In the genomic region with DNA sequence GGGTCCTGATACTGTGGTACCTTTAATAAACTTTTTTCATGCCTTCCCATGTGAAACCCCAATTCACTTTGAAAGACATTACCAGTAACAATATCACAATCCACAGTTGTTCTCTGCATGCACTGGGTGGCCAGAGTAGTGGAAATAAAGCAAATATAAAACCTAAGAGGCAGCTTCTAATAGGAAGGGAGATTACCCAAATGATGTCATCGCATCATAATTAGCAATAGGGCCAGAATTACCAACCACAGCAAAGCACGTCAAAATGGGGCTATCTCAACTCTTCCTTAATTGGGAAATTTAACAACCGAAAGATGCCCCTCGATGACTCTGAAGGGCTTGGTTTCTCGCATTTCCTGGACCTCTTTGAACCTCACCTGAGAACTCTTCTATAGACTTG, we compare ENCODE assay signal across 1 cellular context.
TF ChIP-seq lines count a peak whose summit lies in the region.

No MANE protein-coding gene starts in this region.

TF ChIP-seq in GM12878, 131 proteins besides CTCF, POLR2A, EP300 and RAD21 (continued from another document):
- TF ChIP-seq, protein P1, sequence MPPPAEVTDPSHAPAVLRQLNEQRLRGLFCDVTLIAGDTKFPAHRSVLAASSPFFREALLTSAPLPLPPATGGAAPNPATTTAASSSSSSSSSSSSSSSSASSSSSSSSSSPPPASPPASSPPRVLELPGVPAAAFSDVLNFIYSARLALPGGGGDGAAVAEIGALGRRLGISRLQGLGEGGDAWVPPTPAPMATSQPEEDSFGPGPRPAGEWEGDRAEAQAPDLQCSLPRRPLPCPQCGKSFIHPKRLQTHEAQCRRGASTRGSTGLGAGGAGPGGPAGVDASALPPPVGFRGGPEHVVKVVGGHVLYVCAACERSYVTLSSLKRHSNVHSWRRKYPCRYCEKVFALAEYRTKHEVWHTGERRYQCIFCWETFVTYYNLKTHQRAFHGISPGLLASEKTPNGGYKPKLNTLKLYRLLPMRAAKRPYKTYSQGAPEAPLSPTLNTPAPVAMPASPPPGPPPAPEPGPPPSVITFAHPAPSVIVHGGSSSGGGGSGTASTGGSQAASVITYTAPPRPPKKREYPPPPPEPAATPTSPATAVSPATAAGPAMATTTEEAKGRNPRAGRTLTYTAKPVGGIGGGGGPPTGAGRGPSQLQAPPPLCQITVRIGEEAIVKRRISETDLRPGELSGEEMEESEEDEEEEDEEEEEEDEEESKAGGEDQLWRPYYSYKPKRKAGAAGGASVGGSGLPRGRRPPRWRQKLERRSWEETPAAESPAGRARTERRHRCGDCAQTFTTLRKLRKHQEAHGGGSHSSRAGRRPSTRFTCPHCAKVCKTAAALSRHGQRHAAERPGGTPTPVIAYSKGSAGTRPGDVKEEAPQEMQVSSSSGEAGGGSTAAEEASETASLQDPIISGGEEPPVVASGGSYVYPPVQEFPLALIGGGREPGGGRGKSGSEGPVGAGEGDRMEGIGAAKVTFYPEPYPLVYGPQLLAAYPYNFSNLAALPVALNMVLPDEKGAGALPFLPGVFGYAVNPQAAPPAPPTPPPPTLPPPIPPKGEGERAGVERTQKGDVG (CRISPR knock-in tag; IDR thresholded peaks at IDR 0.05): no peak
- TF ChIP-seq NR2F1 (conservative IDR thresholded peaks at IDR 0.05) (no peak), STAT3 (IDR thresholded peaks at IDR 0.05; ENCODE audit: low read depth, low read length) (no peak), EED (IDR thresholded peaks at IDR 0.05; ENCODE audit: low read depth) (0 out of 2 replicates have a peak, but pooled peaks have one; percentile 18), ZNF274 (IDR thresholded peaks at IDR 0.05; ENCODE audit: insufficient read depth, insufficient read length) (no peak), TCF3 (IDR thresholded peaks at IDR 0.05; ENCODE audit: borderline replicate concordance, insufficient read depth, low read depth, low read length) (no peak), RUNX3 (IDR thresholded peaks at IDR 0.05; ENCODE audit: low read length) (peak; percentile 55; the same call in 1 of the 2 replicates), SREBF1 (IDR thresholded peaks at IDR 0.05; ENCODE audit: low read length) (no peak), NFXL1 (IDR thresholded peaks at IDR 0.05; ENCODE audit: borderline replicate concordance) (no peak), ZNF687 (IDR thresholded peaks at IDR 0.05) (no peak), HDGF (IDR thresholded peaks at IDR 0.05) (no peak), SMAD1 (IDR thresholded peaks at IDR 0.05; ENCODE audit: low read depth, partially characterized antibody) (no peak), MTA2 (IDR thresholded peaks at IDR 0.05; ENCODE audit: low read depth) (peak; percentile 81), KLF5 (IDR thresholded peaks at IDR 0.05; ENCODE audit: partially characterized antibody) (no peak), SP1 (IDR thresholded peaks at IDR 0.05; ENCODE audit: low read depth, low read length) (no peak), HDAC2 (IDR thresholded peaks at IDR 0.05) (no peak), NFIC (IDR thresholded peaks at IDR 0.05; ENCODE audit: low read depth, low read length) (no peak), BCLAF1 (IDR thresholded peaks at IDR 0.05) (no peak), RB1 (IDR thresholded peaks at IDR 0.05; ENCODE audit: borderline replicate concordance) (no peak), EZH2 (IDR thresholded peaks at IDR 0.05; ENCODE audit: borderline replicate concordance, control insufficient read depth, low read depth, low read length) (no peak), ATF7 (IDR thresholded peaks at IDR 0.05; ENCODE audit: low read depth) (peak; percentile 98), CBX3 (IDR thresholded peaks at IDR 0.05; ENCODE audit: borderline replicate concordance, low read depth) (no peak), CEBPB (IDR thresholded peaks at IDR 0.05; ENCODE audit: borderline replicate concordance in 1 of 2, low read depth in 2 of 2, low read length in 2 of 2) (no peak), SUZ12 (IDR thresholded peaks at IDR 0.05; ENCODE audit: unreplicated experiment) (no peak), NR2C2 (IDR thresholded peaks at IDR 0.05; ENCODE audit: borderline replicate concordance, control insufficient read depth, insufficient read length, low read depth) (no peak), SREBF2 (IDR thresholded peaks at IDR 0.05; ENCODE audit: low read length) (no peak), ESRRA (IDR thresholded peaks at IDR 0.05; ENCODE audit: low read length) (no peak), ZNF217 (IDR thresholded peaks at IDR 0.05) (no peak), CREM (IDR thresholded peaks at IDR 0.05; ENCODE audit: low read depth) (no peak), SIN3A (IDR thresholded peaks at IDR 0.05; ENCODE audit: low read depth, low read length) (no peak), ZNF24 (IDR thresholded peaks at IDR 0.05) (no peak)
- TF ChIP-seq, protein P2, sequence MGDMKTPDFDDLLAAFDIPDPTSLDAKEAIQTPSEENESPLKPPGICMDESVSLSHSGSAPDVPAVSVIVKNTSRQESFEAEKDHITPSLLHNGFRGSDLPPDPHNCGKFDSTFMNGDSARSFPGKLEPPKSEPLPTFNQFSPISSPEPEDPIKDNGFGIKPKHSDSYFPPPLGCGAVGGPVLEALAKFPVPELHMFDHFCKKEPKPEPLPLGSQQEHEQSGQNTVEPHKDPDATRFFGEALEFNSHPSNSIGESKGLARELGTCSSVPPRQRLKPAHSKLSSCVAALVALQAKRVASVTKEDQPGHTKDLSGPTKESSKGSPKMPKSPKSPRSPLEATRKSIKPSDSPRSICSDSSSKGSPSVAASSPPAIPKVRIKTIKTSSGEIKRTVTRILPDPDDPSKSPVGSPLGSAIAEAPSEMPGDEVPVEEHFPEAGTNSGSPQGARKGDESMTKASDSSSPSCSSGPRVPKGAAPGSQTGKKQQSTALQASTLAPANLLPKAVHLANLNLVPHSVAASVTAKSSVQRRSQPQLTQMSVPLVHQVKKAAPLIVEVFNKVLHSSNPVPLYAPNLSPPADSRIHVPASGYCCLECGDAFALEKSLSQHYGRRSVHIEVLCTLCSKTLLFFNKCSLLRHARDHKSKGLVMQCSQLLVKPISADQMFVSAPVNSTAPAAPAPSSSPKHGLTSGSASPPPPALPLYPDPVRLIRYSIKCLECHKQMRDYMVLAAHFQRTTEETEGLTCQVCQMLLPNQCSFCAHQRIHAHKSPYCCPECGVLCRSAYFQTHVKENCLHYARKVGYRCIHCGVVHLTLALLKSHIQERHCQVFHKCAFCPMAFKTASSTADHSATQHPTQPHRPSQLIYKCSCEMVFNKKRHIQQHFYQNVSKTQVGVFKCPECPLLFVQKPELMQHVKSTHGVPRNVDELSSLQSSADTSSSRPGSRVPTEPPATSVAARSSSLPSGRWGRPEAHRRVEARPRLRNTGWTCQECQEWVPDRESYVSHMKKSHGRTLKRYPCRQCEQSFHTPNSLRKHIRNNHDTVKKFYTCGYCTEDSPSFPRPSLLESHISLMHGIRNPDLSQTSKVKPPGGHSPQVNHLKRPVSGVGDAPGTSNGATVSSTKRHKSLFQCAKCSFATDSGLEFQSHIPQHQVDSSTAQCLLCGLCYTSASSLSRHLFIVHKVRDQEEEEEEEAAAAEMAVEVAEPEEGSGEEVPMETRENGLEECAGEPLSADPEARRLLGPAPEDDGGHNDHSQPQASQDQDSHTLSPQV (IDR thresholded peaks at IDR 0.05): no peak
